ENCODE assay signal across 8 cellular contexts in the genomic region with DNA sequence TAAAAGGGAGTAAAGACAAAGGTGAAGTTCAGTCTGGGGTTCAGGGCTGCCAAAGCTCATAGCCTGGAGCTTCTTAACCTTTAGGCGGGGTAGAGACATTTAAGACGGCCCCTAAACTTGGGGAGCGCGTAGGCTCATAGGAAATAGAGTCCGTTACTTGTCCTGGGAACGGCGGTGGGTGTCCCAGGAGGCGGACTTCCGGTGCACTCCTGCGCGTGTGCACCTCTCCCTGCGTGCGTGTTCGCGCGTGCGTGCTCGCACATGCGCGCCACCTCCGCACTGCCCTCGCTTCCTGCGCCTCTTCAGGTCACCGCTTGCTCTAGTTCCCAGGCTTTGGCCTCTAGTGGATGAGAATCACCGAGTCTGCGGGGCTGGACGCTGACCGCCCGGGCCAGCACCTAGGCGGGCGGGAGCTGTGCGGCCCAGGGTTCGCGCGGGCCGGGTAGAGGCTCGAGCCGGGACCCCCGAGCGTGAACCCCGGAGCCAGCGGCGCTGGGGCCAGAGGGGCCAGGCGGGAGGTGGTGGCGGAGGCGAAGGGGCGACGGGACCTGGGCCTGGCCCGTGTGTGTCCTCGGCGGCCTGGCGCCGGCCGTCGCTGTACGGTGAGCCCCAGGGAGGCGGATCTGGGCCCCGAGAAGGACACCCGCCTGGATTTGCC. TPM values are rescaled to one million over a fixed set of nuclear protein-coding genes. Genes with fewer than 3 reads are reported as not detected.
DNase-seq lines count a peak whose midpoint lies in the region; ATAC-seq, FAIRE-seq and TF ChIP-seq lines count a peak whose summit lies in the region.
"Not testable (repeated sequence)": the region's sequence is repeated elsewhere in the genome, so short reads cannot be mapped to it uniquely, and the experiment has no call there.

No MANE protein-coding gene starts in this region.

- DNase-seq in Caco-2 = peak; percentile 86 to 89
- peak; percentile 51 for DNase-seq in HS-5 (ENCODE audit: low read depth)
- DNase-seq in NOMO-1 treated with dmso at 0.1 percent for 144 hours (lab: John Stamatoyannopoulos, UW; ENCODE audit: unreplicated experiment) = peak; percentile 81
- peak; percentile 85 for DNase-seq in activated CD8-positive, alpha-beta memory T cell treated with anti-CD3 and anti-CD28 coated beads, Interleukin-2, amount 10 ng/mL, durations not matched to agents 7 days and 5 days
- peak; percentile 65 to 77 for DNase-seq in H1 (ENCODE audit: low read depth in 1 of 2, low spot score in 2 of 2)
- peak; percentile 87 for DNase-seq in mesenchymal stem cell
- peak; percentile 45 to 66 (median 50) for DNase-seq in stimulated activated CD4-positive, alpha-beta T cell treated with anti-CD3 and anti-CD28 coated beads, TNF-alpha, amount 100 ng/mL, for 48 hours (ENCODE audit: low read depth in 3 of 3)

- not testable (repeated sequence) for H2BK120ac ChIP-seq in H1 (replicated peaks; ENCODE audit: low read depth, low read length)
- H2BK120ac ChIP-seq in mesenchymal stem cell (ENCODE audit: low read depth, low read length) = peak overlapping the region; percentile 34

- not testable (repeated sequence) for H3K79me1 ChIP-seq in H1 (ENCODE audit: low read depth, low read length); mesenchymal stem cell (replicated peaks; ENCODE audit: low read length, poor library complexity, severe bottlenecking)

- H2BK12ac ChIP-seq in H1 (ENCODE audit: low read depth, low read length); mesenchymal stem cell (ENCODE audit: low read length in 2 of 2): not testable (repeated sequence)

- FAIRE-seq in H1 (lab: Jason Lieb, UNC) = not testable (repeated sequence)

- not testable (repeated sequence) for H3K9me3 ChIP-seq in Caco-2; H1 (ENCODE audit: insufficient read depth in 2 of 2, low read depth in 1 of 2, low read length in 1 of 2); mesenchymal stem cell (ENCODE audit: control insufficient read depth, low read length)

- peak overlapping the region; percentile 46 to 68; a peak in 2 of 4 replicates for H3K4me2 ChIP-seq in H1 (ENCODE audit: insufficient read depth in 1 of 2, low read depth in 2 of 2, low read length in 2 of 2)
- peak overlapping the region; percentile 27 for H3K4me2 ChIP-seq in mesenchymal stem cell (ENCODE audit: low read length, poor library complexity, severe bottlenecking)

- not testable (repeated sequence) for TF ChIP-seq POLR2A in H1 (IDR thresholded peaks at IDR 0.05; ENCODE audit: control extremely low read depth in 1 of 2, low read depth in 2 of 2, low read length in 2 of 2)

- TF ChIP-seq EP300 in H1 (IDR thresholded peaks at IDR 0.05; ENCODE audit: borderline replicate concordance in 1 of 2, low read depth in 2 of 2, low read length in 2 of 2) = not testable (repeated sequence)

- H3K79me2 ChIP-seq in H1 (ENCODE audit: control insufficient read depth in 1 of 2, insufficient read depth in 2 of 2, low read length in 2 of 2) = not testable (repeated sequence)

- not testable (repeated sequence) for H2BK20ac ChIP-seq in H1 (ENCODE audit: low read length)

- not testable (repeated sequence) for TF ChIP-seq RAD21 in H1 (IDR thresholded peaks at IDR 0.05 in 1 of 2, conservative IDR thresholded peaks at IDR 0.05 in 1 of 2; ENCODE audit: low read depth in 2 of 2, low read length in 2 of 2)

- not testable (repeated sequence) for H4K20me1 ChIP-seq in H1 (replicated peaks in 1 of 2; ENCODE audit: control insufficient read depth in 1 of 2, insufficient read depth in 2 of 2, low read length in 2 of 2)

- H3K9ac ChIP-seq in H1 (replicated peaks in 1 of 4; ENCODE audit: extremely low read depth in 1 of 4, low read depth in 3 of 4, low read length in 3 of 4) = not testable (repeated sequence)
- H3K9ac ChIP-seq in mesenchymal stem cell (ENCODE audit: low read length) = peak overlapping the region; percentile 93

- 1% methylated on average over 31 of the region's 59 CpGs; no CpG with 5 or more reads in 1 of the 2 experiments for WGBS in H1 (ENCODE audit: extremely low coverage in 1 of 2, insufficient coverage in 1 of 2, insufficient read length in 1 of 2, insufficient replicate concordance in 2 of 2, low coverage in 1 of 2, low lambda C conversion rate in 2 of 2, missing lambda C conversion rate in 1 of 2), 2 experiments
- 0% methylated on average over 16 of the region's 59 CpGs for WGBS in mesenchymal stem cell

- H3K4me3 Mint-ChIP-seq in Caco-2 (ENCODE audit: unreplicated experiment) = peak overlapping the region; percentile 98
- peak overlapping the region; percentile 96 for H3K4me3 Mint-ChIP-seq in activated CD8-positive, alpha-beta memory T cell treated with anti-CD3 and anti-CD28 coated beads, Interleukin-2, amount 10 ng/mL, durations not matched to agents 7 days and 5 days

- not testable (repeated sequence) for H4K8ac ChIP-seq in H1 (ENCODE audit: extremely low read depth, insufficient read depth, low read length)
- peak overlapping the region; percentile 75 for H4K8ac ChIP-seq in mesenchymal stem cell (ENCODE audit: low read length)

- peak overlapping the region; percentile 81 for H3K27ac Mint-ChIP-seq in Caco-2 (ENCODE audit: unreplicated experiment)
- H3K27ac Mint-ChIP-seq in activated CD8-positive, alpha-beta memory T cell treated with anti-CD3 and anti-CD28 coated beads, Interleukin-2, amount 10 ng/mL, durations not matched to agents 7 days and 5 days = peak overlapping the region; percentile 94

- TF ChIP-seq CTCF in Caco-2 (IDR thresholded peaks at IDR 0.05; ENCODE audit: insufficient read depth in 1 of 2, low read depth in 1 of 2, low read length in 1 of 2, severe bottlenecking in 1 of 2, unreplicated experiment in 1 of 2); H1 (IDR thresholded peaks at IDR 0.05; ENCODE audit: control extremely low read depth in 1 of 3, insufficient read depth in 1 of 3, low read depth in 1 of 3, low read length in 3 of 3): not testable (repeated sequence)

- H3K27ac ChIP-seq in H1 (ENCODE audit: low read depth, low read length) = not testable (repeated sequence)
- H3K27ac ChIP-seq in mesenchymal stem cell (ENCODE audit: low read length, poor library complexity, severe bottlenecking) = peak overlapping the region; percentile 70

- not testable (repeated sequence) for H2BK15ac ChIP-seq in H1 (ENCODE audit: low read length); mesenchymal stem cell (ENCODE audit: low read depth, poor library complexity, severe bottlenecking)

- not testable (repeated sequence) for H3K23me2 ChIP-seq in H1 (ENCODE audit: low read depth, low read length)

- peak; percentile 98 for ATAC-seq in GM21367 (IDR thresholded peaks at IDR 0.05; ENCODE audit: unreplicated experiment)
- ATAC-seq in activated CD8-positive, alpha-beta memory T cell treated with anti-CD3 and anti-CD28 coated beads, Interleukin-2, amount 10 ng/mL, durations not matched to agents 7 days and 5 days = peak; percentile 100

- not testable (repeated sequence) for BruUV-seq in Caco-2 (replicated peaks; lab: Mats Ljungman, UMichigan)

- H3K56ac ChIP-seq in H1 (replicated peaks; ENCODE audit: insufficient read length, low read depth, low read length) = not testable (repeated sequence)

- CTCF ChIA-PET in Caco-2 (lab: Charles Lee); activated CD8-positive, alpha-beta memory T cell treated with anti-CD3 and anti-CD28 coated beads, Interleukin-2, amount 10 ng/mL, durations not matched to agents 7 days and 5 days (lab: Charles Lee); H1 (lab: Charles Lee; ENCODE audit: partially characterized antibody): not testable (repeated sequence)

- not testable (repeated sequence) for H3K23ac ChIP-seq in H1 (ENCODE audit: insufficient read length); mesenchymal stem cell (ENCODE audit: low read length in 2 of 2)

- H3K4me3 ChIP-seq in Caco-2 (ENCODE audit: low read depth, low read length) (peak overlapping the region; percentile 56), H1 (ENCODE audit: extremely low read depth in 1 of 4, insufficient read depth in 2 of 4, low read depth in 3 of 4, low read length in 4 of 4) (peak overlapping the region; percentile 40 to 69 (median 63)), mesenchymal stem cell (ENCODE audit: insufficient read depth in 1 of 2, low read depth in 1 of 2, low read length in 2 of 2) (peak overlapping the region; percentile 78 to 89)

- H3K4me1 ChIP-seq in Caco-2; H1 (replicated peaks in 1 of 4; ENCODE audit: control insufficient read depth in 3 of 4, insufficient read depth in 4 of 4, low read length in 3 of 4); mesenchymal stem cell (ENCODE audit: control insufficient read depth, insufficient read depth, low read depth, low read length): not testable (repeated sequence)

- not testable (repeated sequence) for H2AFZ ChIP-seq in H1 (ENCODE audit: low read length)
- H2AFZ ChIP-seq in mesenchymal stem cell (ENCODE audit: low read depth, low read length) = peak overlapping the region; percentile 71

- H3K4ac ChIP-seq in H1 (replicated peaks; ENCODE audit: insufficient read length, low read depth, low read length); mesenchymal stem cell (ENCODE audit: low read depth in 1 of 2, low read length in 2 of 2): not testable (repeated sequence)

- H2BK5ac ChIP-seq in H1 (ENCODE audit: low read depth, low read length); mesenchymal stem cell (ENCODE audit: low read depth, low read length, poor library complexity, severe bottlenecking): not testable (repeated sequence)

- not testable (repeated sequence) for H4K91ac ChIP-seq in H1 (replicated peaks; ENCODE audit: insufficient read length, low read length); mesenchymal stem cell (ENCODE audit: low read length)

- not testable (repeated sequence) for H3K36me3 ChIP-seq in Caco-2 (ENCODE audit: control insufficient read depth, insufficient read depth, low read length); H1 (ENCODE audit: control insufficient read depth in 2 of 4, insufficient read depth in 4 of 4, low read length in 3 of 4); mesenchymal stem cell (ENCODE audit: control insufficient read depth in 1 of 2, insufficient read depth in 2 of 2, low read depth in 1 of 2, low read length in 2 of 2)

- not testable (repeated sequence) for H3K4me1 Mint-ChIP-seq in Caco-2 (ENCODE audit: low read depth, unreplicated experiment)
- H3K4me1 Mint-ChIP-seq in activated CD8-positive, alpha-beta memory T cell treated with anti-CD3 and anti-CD28 coated beads, Interleukin-2, amount 10 ng/mL, durations not matched to agents 7 days and 5 days = peaks cover 13% of the 10 kb centered on the region

- H3K14ac ChIP-seq in H1 (ENCODE audit: insufficient read length); mesenchymal stem cell (ENCODE audit: low read length in 2 of 2): not testable (repeated sequence)

- POLR2A ChIA-PET in Caco-2 (lab: Charles Lee) = not testable (repeated sequence)
- POLR2A ChIA-PET in H1 (lab: Charles Lee; ENCODE audit: partially characterized antibody) = interaction anchor here (0.7 kb wide), 1 partner anchor 36 kb away, joined by 3 read pairs; no protein-coding TSS in a partner anchor

- not testable (repeated sequence) for H4K5ac ChIP-seq in H1 (ENCODE audit: insufficient read length, low read depth, low read length)

- H3K9me3 Mint-ChIP-seq in Caco-2 (ENCODE audit: unreplicated experiment); activated CD8-positive, alpha-beta memory T cell treated with anti-CD3 and anti-CD28 coated beads, Interleukin-2, amount 10 ng/mL, durations not matched to agents 7 days and 5 days (ENCODE audit: low read depth): not testable (repeated sequence)

- not testable (repeated sequence) for H3K27me3 ChIP-seq in Caco-2 (replicated peaks; ENCODE audit: control insufficient read depth, insufficient read depth, low read length); H1 (replicated peaks in 1 of 4; ENCODE audit: control insufficient read depth in 3 of 4, extremely low read depth in 1 of 4, insufficient read depth in 3 of 4, low read length in 3 of 4); mesenchymal stem cell (ENCODE audit: control insufficient read depth in 1 of 2, insufficient read depth in 1 of 2, low read length in 2 of 2)

- not testable (repeated sequence) for H3K27me3 Mint-ChIP-seq in Caco-2 (ENCODE audit: insufficient read depth, unreplicated experiment); activated CD8-positive, alpha-beta memory T cell treated with anti-CD3 and anti-CD28 coated beads, Interleukin-2, amount 10 ng/mL, durations not matched to agents 7 days and 5 days

- intact Hi-C loops in Caco-2 (cut with micrococcal nuclease; ENCODE audit: unreplicated experiment) = loop anchor here (2.0 to 5.0 kb wide), 2 partner anchors 46 to 52 kb away; a partner anchor contains a TSS

- H2AK5ac ChIP-seq in H1 (ENCODE audit: low read depth, low read length); mesenchymal stem cell (ENCODE audit: low read length, severe bottlenecking): not testable (repeated sequence)

- peaks cover 28% of the 10 kb centered on the region for H3K36me3 Mint-ChIP-seq in Caco-2 (ENCODE audit: insufficient read depth, unreplicated experiment)
- peaks cover 14% of the 10 kb centered on the region for H3K36me3 Mint-ChIP-seq in activated CD8-positive, alpha-beta memory T cell treated with anti-CD3 and anti-CD28 coated beads, Interleukin-2, amount 10 ng/mL, durations not matched to agents 7 days and 5 days

- not testable (repeated sequence) for H3K18ac ChIP-seq in H1 (ENCODE audit: extremely low read depth, low read length)
- peak overlapping the region; percentile 66 to 75 for H3K18ac ChIP-seq in mesenchymal stem cell (ENCODE audit: low read depth in 1 of 2, low read length in 2 of 2)

RNA-seq across cellular contexts. Expression of a gene that starts 45.7 kb away (rescaled TPM):
- total RNA-seq in Caco-2 (2022) = 76.8 and 83.1 TPM in 2 replicates
- total RNA-seq in activated CD8-positive, alpha-beta memory T cell treated with anti-CD3 and anti-CD28 coated beads, Interleukin-2, amount 10 ng/mL, durations not matched to agents 7 days and 5 days = 10 to 100 TPM; 60.2 to 67.1 TPM
- 57.0 and 60.0 TPM in 2 replicates for total RNA-seq in H1 (2021; fragmentation: NEBNext Ultra II Directional; extraction: Animal tissue kit (Norgen Biotek cat#: 25700))
- polyA plus RNA-seq in H1 (2011; rRNA removed) = 11.5 and 16.9 TPM in 2 replicates
- polyA plus RNA-seq in H1 (2011; cell fraction: cytosol; rRNA removed) = 8.5 TPM
- 19.3 TPM for polyA plus RNA-seq in H1 (2011; cell fraction: nucleus; rRNA removed)
- polyA plus RNA-seq in H1 (2012, experiment 1 of 2) = 33.8 to 48.5 TPM (median 44.4 TPM) in 4 replicates
- polyA plus RNA-seq in H1 (2012, experiment 2 of 2) = 37.2 TPM
- 52.7 TPM for polyA plus RNA-seq in H1 (2013, experiment 1 of 2)
- polyA plus RNA-seq in H1 (2013, experiment 2 of 2) = 57.2 TPM
- 11.7 and 13.1 TPM in 2 replicates for polyA minus RNA-seq in H1 (2011; rRNA and poly(A)+ RNA removed)
- polyA minus RNA-seq in H1 (2011; cell fraction: cytosol; rRNA and poly(A)+ RNA removed) = 21.9 TPM
- polyA minus RNA-seq in H1 (2011; cell fraction: nucleus; rRNA and poly(A)+ RNA removed) = 15.9 TPM
- polyA plus RNA-seq in mesenchymal stem cell (2013, experiment 1 of 2) = 31.8 TPM
- 30.4 TPM for polyA plus RNA-seq in mesenchymal stem cell (2013, experiment 2 of 2)

RNA-seq across cellular contexts. Expression of a gene that starts 51.2 kb away (rescaled TPM):
- total RNA-seq in Caco-2 (2022) = 10.0 and 12.8 TPM in 2 replicates
- total RNA-seq in activated CD8-positive, alpha-beta memory T cell treated with anti-CD3 and anti-CD28 coated beads, Interleukin-2, amount 10 ng/mL, durations not matched to agents 7 days and 5 days = 1 to 10 TPM; 4.2 to 4.4 TPM
- total RNA-seq in H1 (2021; fragmentation: NEBNext Ultra II Directional; extraction: Animal tissue kit (Norgen Biotek cat#: 25700)) = 11.5 and 12.6 TPM in 2 replicates
- 3.9 and 6.8 TPM in 2 replicates for polyA plus RNA-seq in H1 (2011; rRNA removed)
- 6.4 TPM for polyA plus RNA-seq in H1 (2011; cell fraction: cytosol; rRNA removed)
- 4.5 TPM for polyA plus RNA-seq in H1 (2011; cell fraction: nucleus; rRNA removed)
- 8.0 to 10.0 TPM (median 9.3 TPM) in 4 replicates for polyA plus RNA-seq in H1 (2012, experiment 1 of 2)
- polyA plus RNA-seq in H1 (2012, experiment 2 of 2) = 1.2 TPM
- 2.0 TPM for polyA plus RNA-seq in H1 (2013, experiment 1 of 2)
- polyA plus RNA-seq in H1 (2013, experiment 2 of 2) = 2.1 TPM
- 18.1 and 21.8 TPM in 2 replicates for polyA minus RNA-seq in H1 (2011; rRNA and poly(A)+ RNA removed)
- 5.4 TPM for polyA minus RNA-seq in H1 (2011; cell fraction: cytosol; rRNA and poly(A)+ RNA removed)
- polyA minus RNA-seq in H1 (2011; cell fraction: nucleus; rRNA and poly(A)+ RNA removed) = 20.8 TPM
- 0.32 TPM for polyA plus RNA-seq in mesenchymal stem cell (2013, experiment 1 of 2)
- 0.29 TPM for polyA plus RNA-seq in mesenchymal stem cell (2013, experiment 2 of 2)
